In the genomic region with DNA sequence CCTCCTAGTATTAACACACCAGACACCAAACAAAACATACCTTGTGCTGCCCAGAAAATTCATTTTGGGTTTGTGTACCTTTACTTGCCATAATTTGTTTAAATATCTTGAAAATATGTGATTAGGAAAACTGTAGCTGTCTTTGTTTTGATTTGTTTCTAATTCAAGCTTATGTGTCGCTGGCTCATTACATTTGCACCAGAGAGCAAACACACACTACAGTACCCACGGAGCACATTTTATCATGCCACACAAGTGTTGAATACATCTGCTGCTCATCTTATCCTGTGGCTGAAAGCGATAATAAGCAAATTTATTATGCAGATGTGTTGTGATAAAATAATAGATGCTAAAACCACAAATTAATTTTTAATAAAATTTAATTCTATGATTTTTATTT, we compare ENCODE assay signal across 11 cellular contexts.
DNase-seq lines count a peak whose midpoint lies in the region; ATAC-seq and TF ChIP-seq lines count a peak whose summit lies in the region.
"Had no signal": no experiment of that assay in that cellular context is flagged by ENCODE, and none has a peak within 500 bp of the region (broad histone marks: within the 10 kb centered on the region; RNA-seq: fewer than 3 reads in every experiment).

No MANE protein-coding gene starts in this region.

- TF ChIP-seq CTCF in OCI-LY1 (IDR thresholded peaks at IDR 0.05; ENCODE audit: low read length): no peak
- TF ChIP-seq CTCF in tibial nerve (IDR thresholded peaks at IDR 0.05): no peak

- H3K27ac ChIP-seq in OCI-LY1 (ENCODE audit: low read depth, low read length, poor library complexity, severe bottlenecking): peak overlapping the region; percentile 64
- peak overlapping the region; percentile 52 for H3K27ac ChIP-seq in duodenal mucosa (ENCODE audit: low read depth, low read length)
- H3K27ac ChIP-seq in muscle layer of duodenum (ENCODE audit: low read length): peak overlapping the region; percentile 89
- peak overlapping the region; percentile 23 to 85 (median 72) for H3K27ac ChIP-seq in tibial nerve

- TF ChIP-seq EP300 in tibial nerve (IDR thresholded peaks at IDR 0.05): no peak

- no peak overlapping the region for H2AFZ ChIP-seq in OCI-LY1 (ENCODE audit: low read length)

- H3K4me1 ChIP-seq in OCI-LY1 (ENCODE audit: insufficient read depth, low read length, severe bottlenecking): peaks cover 15% of the 10 kb centered on the region
- peaks cover 13 to 25% of the 10 kb centered on the region in 2 donors for H3K4me1 ChIP-seq in duodenal mucosa (ENCODE audit: control insufficient read depth in 1 of 2, insufficient read depth in 2 of 2, low read length in 2 of 2)
- H3K4me1 ChIP-seq in muscle layer of duodenum (ENCODE audit: control insufficient read depth in 1 of 2, insufficient read depth in 2 of 2, low read length in 2 of 2): peaks cover 8 to 23% of the 10 kb centered on the region in 2 donors
- H3K4me1 ChIP-seq in tibial nerve: peaks cover 3 to 55% (median 26%) of the 10 kb centered on the region in 4 donors

- peaks cover 18% of the 10 kb centered on the region for H3K79me2 ChIP-seq in OCI-LY1 (ENCODE audit: insufficient read depth, low read length)

- H3F3A ChIP-seq in OCI-LY1 (ENCODE audit: insufficient read depth, low read length): peaks cover 7% of the 10 kb centered on the region; the same call in 1 of the 2 replicates

- no peaks in the 10 kb centered on the region for H3K27me3 ChIP-seq in OCI-LY1 (ENCODE audit: insufficient read depth, low read length)
- no peaks in the 10 kb centered on the region for H3K27me3 ChIP-seq in duodenal mucosa (ENCODE audit: control insufficient read depth in 1 of 2, insufficient read depth in 2 of 2, low read length in 2 of 2)
- H3K27me3 ChIP-seq in muscle layer of duodenum (ENCODE audit: low read depth, low read length): no peaks in the 10 kb centered on the region
- H3K27me3 ChIP-seq in tibial nerve: no peaks in the 10 kb centered on the region

- no peak for DNase-seq in tibial nerve (ENCODE audit: low spot score in 2 of 2)
- DNase-seq in mucosa of gallbladder (ENCODE audit: low spot score): no peak
- DNase-seq in NCI-H524 treated with DMSO at 0.1 percent for 48 hours (lab: John Stamatoyannopoulos, UW): no peak
- DNase-seq: activated CD8-positive, alpha-beta memory T cell treated with anti-CD3 and anti-CD28 coated beads, Interleukin-2, amount 50 U/mL, for 48 hours; left cardiac atrium; NCI-H1105; NK-92 treated with Interleukin-12 subunit alpha and Interleukin-12 subunit beta, amount 100 ng/mL, for 24 hours had no signal

- 50 to 53% methylated on average over 3 of the region's 3 CpGs for WGBS in tibial nerve, 2 donors

- no peaks in the 10 kb centered on the region for H4K20me1 ChIP-seq in OCI-LY1 (ENCODE audit: insufficient read depth, low read length)

- H3K9me3 ChIP-seq in OCI-LY1 (ENCODE audit: low read length) (no peaks in the 10 kb centered on the region), duodenal mucosa (ENCODE audit: control insufficient read depth in 1 of 2, low read length in 2 of 2) (no peaks in the 10 kb centered on the region), muscle layer of duodenum (ENCODE audit: control insufficient read depth in 1 of 2, low read length in 2 of 2) (no peaks in the 10 kb centered on the region), tibial nerve (no peaks in the 10 kb centered on the region)

- H3K4me3 ChIP-seq in OCI-LY1 (ENCODE audit: low read depth, low read length, poor library complexity, severe bottlenecking): no peak overlapping the region
- no peak overlapping the region for H3K4me3 ChIP-seq in duodenal mucosa (ENCODE audit: low read depth in 1 of 2, low read length in 2 of 2)
- H3K4me3 ChIP-seq in muscle layer of duodenum (ENCODE audit: low read depth in 1 of 2, low read length in 2 of 2): peak overlapping the region in 1 of 2 donors; percentile 19
- no peak overlapping the region for H3K4me3 ChIP-seq in tibial nerve

- H3K36me3 ChIP-seq in OCI-LY1 (ENCODE audit: insufficient read depth, low read length) (no peaks in the 10 kb centered on the region), duodenal mucosa (ENCODE audit: control insufficient read depth in 1 of 2, insufficient read depth in 2 of 2, low read length in 2 of 2) (no peaks in the 10 kb centered on the region), muscle layer of duodenum (ENCODE audit: control insufficient read depth in 1 of 2, insufficient read depth in 2 of 2, low read length in 2 of 2) (no peaks in the 10 kb centered on the region), tibial nerve (no peaks in the 10 kb centered on the region)

- H3K4me2 ChIP-seq in OCI-LY1 (ENCODE audit: low read length): no peak overlapping the region

- H3K9ac ChIP-seq in OCI-LY1 (ENCODE audit: low read length): no peak overlapping the region; the same call in 1 of the 2 replicates
- H3K9ac ChIP-seq in duodenal mucosa (ENCODE audit: low read depth in 1 of 2, low read length in 2 of 2): peak overlapping the region; percentile 12 to 46

- TF ChIP-seq POLR2A in tibial nerve (IDR thresholded peaks at IDR 0.05): no peak

- ATAC-seq in HG03280 (IDR thresholded peaks at IDR 0.05; ENCODE audit: unreplicated experiment): no peak

- H3K9me2 ChIP-seq in OCI-LY1 (ENCODE audit: low read depth, low read length): no peaks in the 10 kb centered on the region
